Comparison of ENCODE assay signal across 8 cellular contexts in the genomic region with DNA sequence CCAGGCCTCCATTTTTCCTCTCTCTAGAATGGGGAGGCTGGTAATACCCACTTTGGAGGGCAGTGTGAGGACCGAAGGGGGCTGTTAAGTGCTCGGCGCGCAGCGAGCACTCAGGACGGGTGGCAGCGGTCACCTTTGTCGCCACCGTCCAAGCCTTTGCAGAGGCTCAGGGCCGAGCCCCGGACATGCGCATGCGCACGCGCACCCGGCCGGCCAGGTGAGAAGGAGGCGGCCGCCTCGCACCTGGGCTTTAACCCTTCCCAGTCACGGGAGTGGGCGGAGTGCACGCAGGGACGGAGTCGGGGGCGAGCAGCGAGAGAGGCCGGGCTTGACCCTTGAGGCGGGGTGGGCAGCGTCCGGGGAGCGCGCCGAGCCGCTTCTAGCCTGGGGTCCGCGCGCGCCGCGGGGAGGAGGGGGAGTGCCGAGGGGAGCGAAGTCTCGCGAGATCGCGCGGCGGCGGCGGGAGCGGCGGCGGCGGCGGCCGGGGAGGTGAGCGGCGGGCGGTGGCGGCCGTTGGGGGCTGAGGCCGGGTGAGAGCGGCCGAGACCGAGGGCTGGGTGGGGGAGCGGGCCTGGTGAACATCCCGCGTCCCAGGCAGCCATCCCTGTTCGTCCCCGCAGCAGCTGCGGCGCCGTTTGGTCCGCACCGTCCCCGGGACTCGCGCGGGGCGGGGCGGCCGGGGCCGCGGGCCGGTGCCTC. TPM values are rescaled to one million over a fixed set of nuclear protein-coding genes. Genes with fewer than 3 reads are reported as not detected.
DNase-seq lines count a peak whose midpoint lies in the region; ATAC-seq and TF ChIP-seq lines count a peak whose summit lies in the region.

TSS of gene MRTFB (plus strand) at position 443 of the 699 bp plus-strand sequence. CDS start 69,288 bp downstream, outside the sequence.

- TF ChIP-seq CTCF in GM23338 (conservative IDR thresholded peaks at IDR 0.05; ENCODE audit: low read depth in 2 of 2) (no peak), LNCaP clone FGC (IDR thresholded peaks at IDR 0.05; ENCODE audit: control insufficient read depth, extremely low read depth, insufficient read depth) (no peak), parathyroid adenoma (IDR thresholded peaks at IDR 0.05) (no peak), thyroid gland (IDR thresholded peaks at IDR 0.05) (peak in 1 of 6 experiments; percentile 8)

- H3K9ac ChIP-seq in parathyroid adenoma = peak within 1 kb of the TSS; percentile 90

- ATAC-seq in GM23338 (peak; percentile 90), Right ventricle myocardium superior (ENCODE audit: poor library complexity) (peak; percentile 95)
- peak; percentile 82 for ATAC-seq in activated naive CD8-positive, alpha-beta T cell treated with anti-CD3 and anti-CD28 coated beads, Interleukin-2, amount 10 ng/mL, durations not matched to agents 7 days and 5 days (ENCODE audit: low read depth)

- peaks cover 10% of the 10 kb centered on the region for H3K27me3 Mint-ChIP-seq in GM23338 (ENCODE audit: insufficient read depth, low read depth, poor library complexity)
- peaks cover 3% of the 10 kb centered on the region for H3K27me3 Mint-ChIP-seq in activated naive CD8-positive, alpha-beta T cell treated with anti-CD3 and anti-CD28 coated beads, Interleukin-2, amount 10 ng/mL, durations not matched to agents 7 days and 5 days

- H3K4me2 ChIP-seq in GM23338 (peak within 1 kb of the TSS; percentile 98), parathyroid adenoma (ENCODE audit: low read length) (peak within 1 kb of the TSS; percentile 96)

- H2AFZ ChIP-seq in GM23338 (peak within 1 kb of the TSS; percentile 98), parathyroid adenoma (peak within 1 kb of the TSS; percentile 98)

- no peaks in the 10 kb centered on the region for H3K9me3 ChIP-seq in parathyroid adenoma (ENCODE audit: control insufficient read depth, low read length)
- H3K9me3 ChIP-seq in thyroid gland = no peaks in the 10 kb centered on the region

- peak in 1 of 2 donors; percentile 79 for TF ChIP-seq POLR2A in thyroid gland (IDR thresholded peaks at IDR 0.05)

- H3K9me2 ChIP-seq in GM23338 (ENCODE audit: insufficient read depth) = no peaks in the 10 kb centered on the region

- H3K79me2 ChIP-seq in GM23338 (replicated peaks; ENCODE audit: insufficient read depth) = peaks cover 44% of the 10 kb centered on the region
- H3K79me2 ChIP-seq in parathyroid adenoma = peaks cover 7% of the 10 kb centered on the region

- no peaks in the 10 kb centered on the region for H3K36me3 Mint-ChIP-seq in GM23338 (ENCODE audit: low read depth)
- H3K36me3 Mint-ChIP-seq in activated naive CD8-positive, alpha-beta T cell treated with anti-CD3 and anti-CD28 coated beads, Interleukin-2, amount 10 ng/mL, durations not matched to agents 7 days and 5 days = no peaks in the 10 kb centered on the region

- H3K4me1 ChIP-seq in GM23338 (ENCODE audit: insufficient read depth) (peaks cover 14% of the 10 kb centered on the region), parathyroid adenoma (peaks cover 8% of the 10 kb centered on the region), thyroid gland (peaks cover 0 to 15% of the 10 kb centered on the region in 2 donors)

- no peaks in the 10 kb centered on the region for H3K9me3 Mint-ChIP-seq in GM23338
- H3K9me3 Mint-ChIP-seq in activated naive CD8-positive, alpha-beta T cell treated with anti-CD3 and anti-CD28 coated beads, Interleukin-2, amount 10 ng/mL, durations not matched to agents 7 days and 5 days = no peaks in the 10 kb centered on the region

- peak within 1 kb of the TSS; percentile 86 for H3K27ac Mint-ChIP-seq in GM23338
- H3K27ac Mint-ChIP-seq in activated naive CD8-positive, alpha-beta T cell treated with anti-CD3 and anti-CD28 coated beads, Interleukin-2, amount 10 ng/mL, durations not matched to agents 7 days and 5 days = peak within 1 kb of the TSS; percentile 78

- H3K4me1 Mint-ChIP-seq in GM23338 = peaks cover 22% of the 10 kb centered on the region
- H3K4me1 Mint-ChIP-seq in activated naive CD8-positive, alpha-beta T cell treated with anti-CD3 and anti-CD28 coated beads, Interleukin-2, amount 10 ng/mL, durations not matched to agents 7 days and 5 days = peaks cover 7% of the 10 kb centered on the region

- H3F3A ChIP-seq in GM23338 (replicated peaks; ENCODE audit: low read depth) = 0 out of 2 replicates have a peak, but pooled peaks cover 7% of the 10 kb centered on the region

- H3K27me3 ChIP-seq in GM23338 (ENCODE audit: insufficient read depth) (no peaks in the 10 kb centered on the region), parathyroid adenoma (ENCODE audit: control insufficient read depth, insufficient read depth, low read length) (no peaks in the 10 kb centered on the region), thyroid gland (no peaks in the 10 kb centered on the region)

- H3K27ac ChIP-seq in GM23338 (ENCODE audit: low read depth) (peak within 1 kb of the TSS; percentile 88), parathyroid adenoma (peak within 1 kb of the TSS; percentile 89), thyroid gland (peak within 1 kb of the TSS; percentile 90 to 95 (median 92))

- peaks cover 10% of the 10 kb centered on the region for H4K20me1 ChIP-seq in GM23338 (replicated peaks; ENCODE audit: insufficient read depth)

- intact Hi-C loops in Right ventricle myocardium superior (cut with DNase I) (loop anchor here (10.0 kb wide), 1 partner anchor 126 kb away; no protein-coding TSS in a partner anchor), thyroid gland (cut with DNase I) (no loop called here)

- H3K4me3 ChIP-seq in GM23338 (peak within 1 kb of the TSS; percentile 95), LNCaP clone FGC (ENCODE audit: low read depth, low read length) (peak within 1 kb of the TSS; percentile 78), parathyroid adenoma (ENCODE audit: low read depth, low read length) (peak within 1 kb of the TSS; percentile 84), thyroid gland (replicated peaks in 1 of 3) (peak within 1 kb of the TSS; percentile 18 to 94 (median 58))

- DNase-seq in ELR (ENCODE audit: low read depth) (peak; percentile 71), GM23338 (ENCODE audit: low spot score) (peak; percentile 86), LNCaP clone FGC (ENCODE audit: low read depth) (peak; percentile 42), SKM-1 treated with dmso at 0.1 percent for 144 hours (lab: John Stamatoyannopoulos, UW; ENCODE audit: unreplicated experiment) (peak; percentile 60), Right ventricle myocardium superior (peak; percentile 89), thyroid gland (peak; percentile 86 to 89)
- DNase-seq in activated naive CD8-positive, alpha-beta T cell treated with anti-CD3 and anti-CD28 coated beads, Interleukin-2, amount 10 ng/mL, durations not matched to agents 7 days and 5 days = peak; percentile 91

- POLR2A ChIA-PET in activated naive CD8-positive, alpha-beta T cell treated with anti-CD3 and anti-CD28 coated beads, Interleukin-2, amount 10 ng/mL, durations not matched to agents 7 days and 5 days (lab: Charles Lee) = interaction anchor here (1.2 kb wide), 1 partner anchor 214 kb away, joined by 4 read pairs; no protein-coding TSS in a partner anchor

- H3K36me3 ChIP-seq in GM23338 (ENCODE audit: insufficient read depth) (no peaks in the 10 kb centered on the region), parathyroid adenoma (ENCODE audit: control insufficient read depth, insufficient read depth, low read length) (no peaks in the 10 kb centered on the region), thyroid gland (no peaks in the 10 kb centered on the region)

- WGBS in thyroid gland, 2 donors = 0% methylated on average over 6 to 16 of the region's 86 CpGs

- peak within 1 kb of the TSS; percentile 87 for H3K4me3 Mint-ChIP-seq in GM23338
- peak within 1 kb of the TSS; percentile 87 for H3K4me3 Mint-ChIP-seq in activated naive CD8-positive, alpha-beta T cell treated with anti-CD3 and anti-CD28 coated beads, Interleukin-2, amount 10 ng/mL, durations not matched to agents 7 days and 5 days

TF ChIP-seq in GM23338, 12 proteins besides CTCF, POLR2A, EP300 and RAD21:
- peak; percentile 78 for TF ChIP-seq POLR2AphosphoS5 (IDR thresholded peaks at IDR 0.05; ENCODE audit: low read depth)
- TF ChIP-seq STAT1 (IDR thresholded peaks at IDR 0.05; ENCODE audit: unreplicated experiment) = no peak

RNA-seq across cellular contexts. Expression of gene MRTFB, which starts in this region (rescaled TPM):
- total RNA-seq in GM23338 (2014; rRNA removed; shearing (Covaris generic)) = 22.2 and 22.4 TPM in 2 replicates
- 9.7 and 13.9 TPM in 2 replicates for polyA plus RNA-seq in GM23338 (2016; fragmentation: Nextera tagmentation; extraction: Ambion mirVana)
- total RNA-seq in activated naive CD8-positive, alpha-beta T cell treated with anti-CD3 and anti-CD28 coated beads, Interleukin-2, amount 10 ng/mL, durations not matched to agents 7 days and 5 days = 10 to 100 TPM; 14.1 to 16.2 TPM
- 22.1 TPM for total RNA-seq in Right ventricle myocardium superior
- 100 to 1,000 TPM in 1 of 4 donors, 10 to 100 TPM in 3; 51.2 to 131 (median 74.0) TPM for total RNA-seq in thyroid gland

Comparison
In these comparisons a context has a peak if more than half of its experiments do, and no peak if none do; other contexts are left out.
1. Peak in every context shown above with its lines: DNase-seq, ATAC-seq, H3K4me3 ChIP-seq and H3K27ac ChIP-seq.